Comparison of ENCODE assay signal across 22 cellular contexts in genomic region chr12:114092981-114093380, GRCh38.
"Had no signal": no experiment of that assay in that cellular context is flagged by ENCODE, and none has a peak within 500 bp of the region (broad histone marks: within the 10 kb centered on the region; RNA-seq: fewer than 3 reads in every experiment).

No MANE protein-coding gene starts in this region.

- H3K4me2 ChIP-seq: KMS-11 had no signal

- H3K9ac ChIP-seq: KMS-11 had no signal

- H3K27ac ChIP-seq: HL-60, KMS-11, SJSA1, SK-N-MC had no signal

- H3K4me1 ChIP-seq: SJSA1 had no signal

- DNase-seq: MV-4-11, NCI-H1048, NCI-H1105, NCI-H1417, NCI-H1436 treated with DMSO at 0.1 percent for 48 hours, NCI-H1694, NCI-H187 treated with DMSO at 0.1 percent for 48 hours, NCI-H2029 treated with DMSO at 0.1 percent for 48 hours, NCI-H2171 treated with DMSO at 0.1 percent for 48 hours, NCI-H524, NCI-H69, NCI-H774, Right ventricle myocardium superior, RPMI8226, SIG-M5, SW 1271, T-cell had no signal

- H3K36me3 ChIP-seq: SJSA1 had no signal

- H3K4me3 ChIP-seq: K562, SJSA1, SK-N-MC had no signal

- H3K9me3 ChIP-seq: SJSA1 had no signal

- H3K27me3 ChIP-seq: SJSA1 had no signal
